Comparison of ENCODE assay signal across 1 cellular context in genomic region chr10:114780610-114781184, GRCh38.
TF ChIP-seq lines count a peak whose summit lies in the region.

No MANE protein-coding gene starts in this region.

TF ChIP-seq in IMR-90, 13 proteins besides CTCF, POLR2A, EP300 and RAD21 (continued from another document):
- TF ChIP-seq ELK1 (IDR thresholded peaks at IDR 0.05; ENCODE audit: borderline replicate concordance, low read depth, low read length) (no peak), CEBPB (IDR thresholded peaks at IDR 0.05; ENCODE audit: low read depth, low read length) (no peak), MAZ (IDR thresholded peaks at IDR 0.05; ENCODE audit: borderline replicate concordance, low read depth, low read length) (no peak)
TF ChIP-seq in IMR-90: peak in this region for 0.
